12 cellular contexts compared by ENCODE assay signal in genomic region chr12:65565601-65566560, GRCh38.
DNase-seq lines count a peak whose midpoint lies in the region; FAIRE-seq and TF ChIP-seq lines count a peak whose summit lies in the region.
"Had no signal": no experiment of that assay in that cellular context is flagged by ENCODE, and none has a peak within 500 bp of the region (broad histone marks: within the 10 kb centered on the region; RNA-seq: fewer than 3 reads in every experiment).

No MANE protein-coding gene starts in this region.

- TF ChIP-seq CTCF in NB4 (IDR thresholded peaks at IDR 0.05; ENCODE audit: low read depth, low read length) = no peak
- TF ChIP-seq CTCF in H1 (IDR thresholded peaks at IDR 0.05; ENCODE audit: control extremely low read depth in 1 of 3, insufficient read depth in 1 of 3, low read depth in 1 of 3, low read length in 3 of 3) = no peak

- H2BK20ac ChIP-seq in H1 (ENCODE audit: low read length) = no peak overlapping the region

- H3K14ac ChIP-seq in H1 (ENCODE audit: insufficient read length) = no peak overlapping the region
- no peak overlapping the region for H3K14ac ChIP-seq in mesenchymal stem cell (ENCODE audit: low read length in 2 of 2)

- no peak for TF ChIP-seq EP300 in H1 (IDR thresholded peaks at IDR 0.05; ENCODE audit: borderline replicate concordance in 1 of 2, low read depth in 2 of 2, low read length in 2 of 2)

- no peaks in the 10 kb centered on the region for H3K27me3 ChIP-seq in H1 (replicated peaks in 1 of 4; ENCODE audit: control insufficient read depth in 3 of 4, extremely low read depth in 1 of 4, insufficient read depth in 3 of 4, low read length in 3 of 4)
- no peaks in the 10 kb centered on the region for H3K27me3 ChIP-seq in mesenchymal stem cell (ENCODE audit: control insufficient read depth in 1 of 2, insufficient read depth in 1 of 2, low read length in 2 of 2)

- H3K18ac ChIP-seq in H1 (ENCODE audit: extremely low read depth, low read length) (no peak overlapping the region), mesenchymal stem cell (ENCODE audit: low read depth in 1 of 2, low read length in 2 of 2) (peak overlapping the region; percentile 16 to 47)

- H3K4ac ChIP-seq in H1 (replicated peaks; ENCODE audit: insufficient read length, low read depth, low read length) (no peak overlapping the region), mesenchymal stem cell (ENCODE audit: low read depth in 1 of 2, low read length in 2 of 2) (peak overlapping the region in 1 of 2 experiments; percentile 79)

- H3K79me2 ChIP-seq in H1 (ENCODE audit: control insufficient read depth in 1 of 2, insufficient read depth in 2 of 2, low read length in 2 of 2) = no peaks in the 10 kb centered on the region

- H2BK5ac ChIP-seq in H1 (ENCODE audit: low read depth, low read length) = no peak overlapping the region
- peak overlapping the region; percentile 87 for H2BK5ac ChIP-seq in mesenchymal stem cell (ENCODE audit: low read depth, low read length, poor library complexity, severe bottlenecking)

- no peak overlapping the region for H3K4me2 ChIP-seq in H1 (ENCODE audit: insufficient read depth in 1 of 2, low read depth in 2 of 2, low read length in 2 of 2)
- H3K4me2 ChIP-seq in mesenchymal stem cell (ENCODE audit: low read length, poor library complexity, severe bottlenecking) = peak overlapping the region; percentile 27

- H4K8ac ChIP-seq in H1 (ENCODE audit: extremely low read depth, insufficient read depth, low read length) = no peak overlapping the region
- H4K8ac ChIP-seq in mesenchymal stem cell (ENCODE audit: low read length) = peak overlapping the region; percentile 89

- TF ChIP-seq POLR2A in NB4 (IDR thresholded peaks at IDR 0.05; ENCODE audit: extremely low read depth, insufficient read length) = no peak
- TF ChIP-seq POLR2A in H1 (IDR thresholded peaks at IDR 0.05; ENCODE audit: control extremely low read depth in 1 of 2, low read depth in 2 of 2, low read length in 2 of 2) = no peak

- in situ Hi-C loops in Caki2 (cut with HindIII; ENCODE audit: low pct_unique_long_range_greater_than_20kb, low sequenced_read_pairs) = no loop called here

- H2AK5ac ChIP-seq in H1 (ENCODE audit: low read depth, low read length) (no peak overlapping the region), mesenchymal stem cell (ENCODE audit: low read length, severe bottlenecking) (peak overlapping the region; percentile 62)

- H3K23me2 ChIP-seq in H1 (ENCODE audit: low read depth, low read length) = no peaks in the 10 kb centered on the region

- 87% methylated on average over 11 of the region's 11 CpGs; no CpG with 5 or more reads in 1 of the 2 experiments for WGBS in H1 (ENCODE audit: extremely low coverage in 1 of 2, insufficient coverage in 1 of 2, insufficient read length in 1 of 2, insufficient replicate concordance in 2 of 2, low coverage in 1 of 2, low lambda C conversion rate in 2 of 2, missing lambda C conversion rate in 1 of 2), 2 experiments
- WGBS in mesenchymal stem cell = under 1% methylated on average over 10 of the region's 11 CpGs

- no peak overlapping the region for H2BK12ac ChIP-seq in H1 (ENCODE audit: low read depth, low read length)
- peak overlapping the region; percentile 46 to 52 for H2BK12ac ChIP-seq in mesenchymal stem cell (ENCODE audit: low read length in 2 of 2)

- H2BK120ac ChIP-seq in H1 (replicated peaks; ENCODE audit: low read depth, low read length) = no peak overlapping the region
- H2BK120ac ChIP-seq in mesenchymal stem cell (ENCODE audit: low read depth, low read length) = peak overlapping the region; percentile 50

- no peak overlapping the region for H3K23ac ChIP-seq in H1 (ENCODE audit: insufficient read length)
- H3K23ac ChIP-seq in mesenchymal stem cell (ENCODE audit: low read length in 2 of 2) = no peak overlapping the region

- no peaks in the 10 kb centered on the region for H4K20me1 ChIP-seq in H1 (replicated peaks in 1 of 2; ENCODE audit: control insufficient read depth in 1 of 2, insufficient read depth in 2 of 2, low read length in 2 of 2)

- POLR2A ChIA-PET in H1 (lab: Charles Lee; ENCODE audit: partially characterized antibody) = no interaction called here

- H3K36me3 ChIP-seq in H1 (ENCODE audit: control insufficient read depth in 2 of 4, insufficient read depth in 4 of 4, low read length in 3 of 4) = no peaks in the 10 kb centered on the region
- H3K36me3 ChIP-seq in mesenchymal stem cell (ENCODE audit: control insufficient read depth in 1 of 2, insufficient read depth in 2 of 2, low read depth in 1 of 2, low read length in 2 of 2) = no peaks in the 10 kb centered on the region

- H3K4me3 ChIP-seq in NB4 (ENCODE audit: low read depth, low read length) = no peak overlapping the region
- H3K4me3 ChIP-seq in H1 (ENCODE audit: extremely low read depth in 1 of 4, insufficient read depth in 2 of 4, low read depth in 3 of 4, low read length in 4 of 4) = no peak overlapping the region
- H3K4me3 ChIP-seq in mesenchymal stem cell (ENCODE audit: insufficient read depth in 1 of 2, low read depth in 1 of 2, low read length in 2 of 2) = peak overlapping the region in 1 of 2 experiments; percentile 22

- H2AFZ ChIP-seq in H1 (ENCODE audit: low read length) (peak overlapping the region; percentile 61; the same call in 1 of the 2 replicates), mesenchymal stem cell (ENCODE audit: low read depth, low read length) (no peak overlapping the region)

- TF ChIP-seq RAD21 in H1 (IDR thresholded peaks at IDR 0.05 in 1 of 2, conservative IDR thresholded peaks at IDR 0.05 in 1 of 2; ENCODE audit: low read depth in 2 of 2, low read length in 2 of 2) = no peak

- peak; percentile 42 for DNase-seq in Caki2 (ENCODE audit: low read depth)
- peak; percentile 53 for DNase-seq in NB4 (ENCODE audit: low read depth)
- no peak for DNase-seq in H1 (ENCODE audit: low read depth in 1 of 2, low spot score in 2 of 2)
- DNase-seq in mesenchymal stem cell = peak; percentile 98
- no peak for DNase-seq in NCI-H2081 (lab: John Stamatoyannopoulos, UW)
- no peak for DNase-seq in NCI-H510A (lab: John Stamatoyannopoulos, UW)
- no peak for DNase-seq in COLO668 (lab: John Stamatoyannopoulos, UW; ENCODE audit: unreplicated experiment)
- no peak for DNase-seq in NCI-H748 (lab: John Stamatoyannopoulos, UW; ENCODE audit: unreplicated experiment)
- DNase-seq: activated T-cell treated with anti-CD3 and anti-CD28 coated beads, Interleukin-2, amount 50 U/mL, for 72 hours; effector memory CD8-positive, alpha-beta T cell; nephron progenitor cell; T-cell had no signal

- no peak overlapping the region for H3K27ac ChIP-seq in H1 (ENCODE audit: low read depth, low read length)
- H3K27ac ChIP-seq in mesenchymal stem cell (ENCODE audit: low read length, poor library complexity, severe bottlenecking) = peak overlapping the region; percentile 98

- CTCF ChIA-PET in H1 (lab: Charles Lee; ENCODE audit: partially characterized antibody) = interaction anchor here (0.6 to 2.7 kb wide), 7 partner anchors 9 to 520 kb away, joined by 3 to 15 read pairs (median 3); no protein-coding TSS in a partner anchor

- no peak overlapping the region for H4K91ac ChIP-seq in H1 (replicated peaks; ENCODE audit: insufficient read length, low read length)
- peak overlapping the region; percentile 93 for H4K91ac ChIP-seq in mesenchymal stem cell (ENCODE audit: low read length)

- H4K5ac ChIP-seq in H1 (ENCODE audit: insufficient read length, low read depth, low read length) = no peak overlapping the region

- no peak overlapping the region for H3K56ac ChIP-seq in H1 (replicated peaks; ENCODE audit: insufficient read length, low read depth, low read length)

- H2BK15ac ChIP-seq in H1 (ENCODE audit: low read length) (no peak overlapping the region), mesenchymal stem cell (ENCODE audit: low read depth, poor library complexity, severe bottlenecking) (no peak overlapping the region)

- peak; percentile 28 for FAIRE-seq in H1 (lab: Jason Lieb, UNC)

- H3K9ac ChIP-seq in H1 (replicated peaks in 1 of 4; ENCODE audit: extremely low read depth in 1 of 4, low read depth in 3 of 4, low read length in 3 of 4) (no peak overlapping the region), mesenchymal stem cell (ENCODE audit: low read length) (peak overlapping the region; percentile 72)

- H3K79me1 ChIP-seq in H1 (ENCODE audit: low read depth, low read length) (no peaks in the 10 kb centered on the region), mesenchymal stem cell (replicated peaks; ENCODE audit: low read length, poor library complexity, severe bottlenecking) (peaks cover 1% of the 10 kb centered on the region)

- H3K9me3 ChIP-seq in H1 (ENCODE audit: insufficient read depth in 2 of 2, low read depth in 1 of 2, low read length in 1 of 2) (no peaks in the 10 kb centered on the region), mesenchymal stem cell (ENCODE audit: control insufficient read depth, low read length) (no peaks in the 10 kb centered on the region)

- H3K4me1 ChIP-seq in H1 (replicated peaks in 1 of 4; ENCODE audit: control insufficient read depth in 3 of 4, insufficient read depth in 4 of 4, low read length in 3 of 4) (no peaks in the 10 kb centered on the region), mesenchymal stem cell (ENCODE audit: control insufficient read depth, insufficient read depth, low read depth, low read length) (peaks cover 1% of the 10 kb centered on the region)

TF ChIP-seq in H1, 55 proteins besides CTCF, POLR2A, EP300 and RAD21:
- TF ChIP-seq KDM1A (IDR thresholded peaks at IDR 0.05; ENCODE audit: borderline replicate concordance, low read length) = no peak
- no peak for TF ChIP-seq SRF (IDR thresholded peaks at IDR 0.05; ENCODE audit: low read depth, low read length)
- no peak for TF ChIP-seq GTF2F1 (IDR thresholded peaks at IDR 0.05; ENCODE audit: borderline replicate concordance, low read depth, low read length)
- TF ChIP-seq BACH1 (IDR thresholded peaks at IDR 0.05; ENCODE audit: low read length) = no peak
- no peak for TF ChIP-seq CBX8 (IDR thresholded peaks at IDR 0.05; ENCODE audit: borderline replicate concordance, low read depth, low read length)
- no peak for TF ChIP-seq RBBP5 (IDR thresholded peaks at IDR 0.05; ENCODE audit: borderline replicate concordance, low read depth, low read length)
- TF ChIP-seq TCF12 (IDR thresholded peaks at IDR 0.05; ENCODE audit: low read depth, low read length) = no peak
- no peak for TF ChIP-seq RFX5 (IDR thresholded peaks at IDR 0.05; ENCODE audit: borderline replicate concordance, low read depth, low read length)
- no peak for TF ChIP-seq JUN (IDR thresholded peaks at IDR 0.05; ENCODE audit: low read depth, low read length)
- TF ChIP-seq NANOG (IDR thresholded peaks at IDR 0.05; ENCODE audit: insufficient read depth, low read depth, low read length, poor library complexity, severe bottlenecking) = no peak

Comparison
In these comparisons a context has a peak if more than half of its experiments do, and no peak if none do; other contexts are left out.
1. DNase-seq: peak in Caki2 (single experiment), NB4 (single experiment) and mesenchymal stem cell (single experiment); none in H1 (0 of 2), NCI-H2081 (0 of 2), NCI-H510A (single experiment), COLO668 (single experiment) and NCI-H748 (single experiment).